ENCODE assay signal across 11 cellular contexts in genomic region chr6:15317934-15318902, GRCh38.
DNase-seq lines count a peak whose midpoint lies in the region; ATAC-seq and TF ChIP-seq lines count a peak whose summit lies in the region.
"Had no signal": no experiment of that assay in that cellular context is flagged by ENCODE, and none has a peak within 500 bp of the region (broad histone marks: within the 10 kb centered on the region; RNA-seq: fewer than 3 reads in every experiment).

No MANE protein-coding gene starts in this region.

- POLR2A ChIA-PET in CD8-positive, alpha-beta memory T cell (lab: Charles Lee) = no interaction called here
- POLR2A ChIA-PET in activated B cell treated with CpG ODN at 0.5 μM for 24 hours (lab: Charles Lee) = interaction anchor here (0.5 to 1.2 kb wide), 6 partner anchors 8 to 139 kb away, joined by 3 to 4 read pairs (median 4); no protein-coding TSS in a partner anchor

- TF ChIP-seq CTCF in activated B cell treated with CpG ODN at 0.5 μM for 24 hours (IDR thresholded peaks at IDR 0.05) = no peak
- no peak for TF ChIP-seq CTCF in Calu3 (IDR thresholded peaks at IDR 0.05; ENCODE audit: unreplicated experiment)
- no peak for TF ChIP-seq CTCF in left lung (IDR thresholded peaks at IDR 0.05)

- no peak overlapping the region for H3K27ac ChIP-seq in CD8-positive, alpha-beta memory T cell (ENCODE audit: low read depth, low read length)
- no peak overlapping the region for H3K27ac ChIP-seq in left lung
- H3K27ac ChIP-seq: parathyroid adenoma, vagina had no signal

- H3K4me1 Mint-ChIP-seq in CD8-positive, alpha-beta memory T cell = peaks cover 79 to 97% (median 94%) of the 10 kb centered on the region in 3 donors
- H3K4me1 Mint-ChIP-seq in activated B cell treated with CpG ODN at 0.5 μM for 24 hours = peaks cover 94% of the 10 kb centered on the region
- peaks cover 70% of the 10 kb centered on the region for H3K4me1 Mint-ChIP-seq in memory B cell
- peaks cover 26% of the 10 kb centered on the region for H3K4me1 Mint-ChIP-seq in Calu3 (ENCODE audit: low read depth, unreplicated experiment)

- peak overlapping the region in 6 of 8 donors; percentile 33 to 73 (median 50) for H3K27ac Mint-ChIP-seq in CD8-positive, alpha-beta memory T cell
- H3K27ac Mint-ChIP-seq in activated B cell treated with CpG ODN at 0.5 μM for 24 hours (peak overlapping the region; percentile 61), memory B cell (peak overlapping the region; percentile 24), Calu3 (ENCODE audit: unreplicated experiment) (no peak overlapping the region)

- no peaks in the 10 kb centered on the region for H3K36me3 ChIP-seq in CD8-positive, alpha-beta memory T cell (ENCODE audit: insufficient read depth, low read length)
- no peaks in the 10 kb centered on the region for H3K36me3 ChIP-seq in left lung
- H3K36me3 ChIP-seq: vagina had no signal

- H3K4me3 Mint-ChIP-seq in CD8-positive, alpha-beta memory T cell = peak overlapping the region in 2 of 7 donors; percentile 40 to 52
- H3K4me3 Mint-ChIP-seq in activated B cell treated with CpG ODN at 0.5 μM for 24 hours (peak overlapping the region; percentile 55), memory B cell (no peak overlapping the region), Calu3 (ENCODE audit: low read depth, unreplicated experiment) (no peak overlapping the region)

- no peaks in the 10 kb centered on the region for H3K9me3 Mint-ChIP-seq in CD8-positive, alpha-beta memory T cell
- H3K9me3 Mint-ChIP-seq in activated B cell treated with CpG ODN at 0.5 μM for 24 hours = no peaks in the 10 kb centered on the region
- H3K9me3 Mint-ChIP-seq in memory B cell = no peaks in the 10 kb centered on the region
- no peaks in the 10 kb centered on the region for H3K9me3 Mint-ChIP-seq in Calu3 (ENCODE audit: low read depth, unreplicated experiment)

- ATAC-seq in activated B cell treated with CpG ODN at 0.5 μM for 24 hours (ENCODE audit: low read depth) = no peak
- no peak for ATAC-seq in memory B cell (ENCODE audit: low read depth)
- ATAC-seq in HG02852 (IDR thresholded peaks at IDR 0.05; ENCODE audit: unreplicated experiment) = no peak
- ATAC-seq in left lung = no peak

- intact Hi-C loops in activated B cell treated with CpG ODN at 0.5 μM for 24 hours (cut with micrococcal nuclease) (no loop called here), Calu3 (cut with micrococcal nuclease; ENCODE audit: unreplicated experiment) (no loop called here), left lung (cut with DNase I) (no loop called here)

- peaks cover 0 to 3% (median 0%) of the 10 kb centered on the region in 3 donors for H3K36me3 Mint-ChIP-seq in CD8-positive, alpha-beta memory T cell
- H3K36me3 Mint-ChIP-seq in activated B cell treated with CpG ODN at 0.5 μM for 24 hours (ENCODE audit: low read depth) = peaks cover 6% of the 10 kb centered on the region
- peaks cover 3% of the 10 kb centered on the region for H3K36me3 Mint-ChIP-seq in memory B cell
- H3K36me3 Mint-ChIP-seq in Calu3 (ENCODE audit: insufficient read depth, unreplicated experiment) = no peaks in the 10 kb centered on the region

- CTCF ChIA-PET in CD8-positive, alpha-beta memory T cell (lab: Charles Lee) = no interaction called here
- CTCF ChIA-PET in activated B cell treated with CpG ODN at 0.5 μM for 24 hours (lab: Charles Lee) = interaction anchor here (1.4 kb wide), 1 partner anchor 10 kb away, joined by 4 read pairs; no protein-coding TSS in a partner anchor
- CTCF ChIA-PET in Calu3 (lab: Charles Lee) = no interaction called here

- no peaks in the 10 kb centered on the region for H3K9me3 ChIP-seq in CD8-positive, alpha-beta memory T cell (ENCODE audit: low read length)
- H3K9me3 ChIP-seq in left lung = no peaks in the 10 kb centered on the region
- H3K9me3 ChIP-seq: vagina had no signal

- no peaks in the 10 kb centered on the region for H3K27me3 ChIP-seq in CD8-positive, alpha-beta memory T cell (ENCODE audit: insufficient read depth, low read length, poor library complexity, severe bottlenecking)
- no peaks in the 10 kb centered on the region for H3K27me3 ChIP-seq in left lung
- H3K27me3 ChIP-seq: vagina had no signal

- peaks cover 31% of the 10 kb centered on the region for H3K4me1 ChIP-seq in CD8-positive, alpha-beta memory T cell (ENCODE audit: insufficient read depth, low read length)
- H3K4me1 ChIP-seq in left lung = peaks cover 4 to 47% of the 10 kb centered on the region in 2 donors

- BruUV-seq in Calu3 (replicated peaks; lab: Mats Ljungman, UMichigan) = no TSS peak

- H3K27me3 Mint-ChIP-seq in CD8-positive, alpha-beta memory T cell = no peaks in the 10 kb centered on the region
- H3K27me3 Mint-ChIP-seq in activated B cell treated with CpG ODN at 0.5 μM for 24 hours (no peaks in the 10 kb centered on the region), memory B cell (no peaks in the 10 kb centered on the region), Calu3 (ENCODE audit: unreplicated experiment) (no peaks in the 10 kb centered on the region)

- peak; percentile 21 for DNase-seq in AG08396 (ENCODE audit: low spot score)
- no peak for DNase-seq in CD8-positive, alpha-beta memory T cell
- DNase-seq in activated B cell treated with CpG ODN at 0.5 μM for 24 hours = no peak
- DNase-seq in memory B cell (ENCODE audit: low spot score in 2 of 2) = no peak
- no peak for DNase-seq in Calu3
- no peak for DNase-seq in left lung
- no peak for DNase-seq in activated gamma-delta T cell treated with Interleukin-2 at 50 U/mL for 16 hours
- DNase-seq: erythroblast had no signal

- no peak overlapping the region for H3K4me3 ChIP-seq in CD8-positive, alpha-beta memory T cell (ENCODE audit: low read length)
- H3K4me3 ChIP-seq in left lung = no peak overlapping the region
- H3K4me3 ChIP-seq: vagina had no signal
